14 cellular contexts compared by ENCODE assay signal in genomic region chr2:186913870-186914269, GRCh38.
DNase-seq lines count a peak whose midpoint lies in the region; ATAC-seq lines count a peak whose summit lies in the region.
"Had no signal": no experiment of that assay in that cellular context is flagged by ENCODE, and none has a peak within 500 bp of the region (broad histone marks: within the 10 kb centered on the region; RNA-seq: fewer than 3 reads in every experiment).

No MANE protein-coding gene starts in this region.

- no peak overlapping the region for H3K27ac Mint-ChIP-seq in activated naive CD8-positive, alpha-beta T cell treated with anti-CD3 and anti-CD28 coated beads, Interleukin-2, amount 50 U/mL, for 24 hours

- no peaks in the 10 kb centered on the region for H3K9me3 Mint-ChIP-seq in activated naive CD8-positive, alpha-beta T cell treated with anti-CD3 and anti-CD28 coated beads, Interleukin-2, amount 50 U/mL, for 24 hours

- H3K4me3 Mint-ChIP-seq in activated naive CD8-positive, alpha-beta T cell treated with anti-CD3 and anti-CD28 coated beads, Interleukin-2, amount 50 U/mL, for 24 hours: no peak overlapping the region

- H3K36me3 Mint-ChIP-seq in activated naive CD8-positive, alpha-beta T cell treated with anti-CD3 and anti-CD28 coated beads, Interleukin-2, amount 50 U/mL, for 24 hours (ENCODE audit: low read depth): no peaks in the 10 kb centered on the region

- ATAC-seq in GM19351 (IDR thresholded peaks at IDR 0.05; ENCODE audit: unreplicated experiment) (peak; percentile 99), HG02870 (IDR thresholded peaks at IDR 0.05; ENCODE audit: unreplicated experiment) (peak; percentile 99)
- ATAC-seq in activated naive CD8-positive, alpha-beta T cell treated with anti-CD3 and anti-CD28 coated beads, Interleukin-2, amount 50 U/mL, for 24 hours: no peak
- ATAC-seq: A549 had no signal

- DNase-seq in CD1c-positive myeloid dendritic cell (ENCODE audit: extremely low spot score): peak; percentile 25
- DNase-seq in Kasumi-1 (lab: John Stamatoyannopoulos, UW): peak; percentile 94 to 96
- no peak for DNase-seq in activated CD4-positive, alpha-beta T cell treated with anti-CD3 and anti-CD28 coated beads for 1 hour
- DNase-seq in pons (ENCODE audit: low spot score): no peak
- DNase-seq in activated naive CD8-positive, alpha-beta T cell treated with anti-CD3 and anti-CD28 coated beads, Interleukin-2, amount 50 U/mL, for 24 hours: no peak
- no peak for DNase-seq in activated T-cell treated with anti-CD3 and anti-CD28 coated beads, Interleukin-2, amount 50 U/mL, for 48 hours
- DNase-seq: activated naive CD4-positive, alpha-beta T cell treated with Interleukin-2 at 50 U/mL for 16 hours; dermis blood vessel endothelial cell; NCI-H526; stimulated activated CD4-positive, alpha-beta T cell treated with anti-CD3 and anti-CD28 coated beads, Interleukin-4, amount 100 ng/mL, for 4 hours; tibial artery had no signal

- H3K4me1 Mint-ChIP-seq in activated naive CD8-positive, alpha-beta T cell treated with anti-CD3 and anti-CD28 coated beads, Interleukin-2, amount 50 U/mL, for 24 hours: no peaks in the 10 kb centered on the region

- H3K27me3 Mint-ChIP-seq in activated naive CD8-positive, alpha-beta T cell treated with anti-CD3 and anti-CD28 coated beads, Interleukin-2, amount 50 U/mL, for 24 hours: no peaks in the 10 kb centered on the region

Comparison
In these comparisons a context has a peak if more than half of its experiments do, and no peak if none do; other contexts are left out.
1. DNase-seq: peak in CD1c-positive myeloid dendritic cell (single experiment) and Kasumi-1 (2 of 2); none in activated CD4-positive, alpha-beta T cell treated with anti-CD3 and anti-CD28 coated beads for 1 hour (single experiment), pons (single experiment), activated naive CD8-positive, alpha-beta T cell treated with anti-CD3 and anti-CD28 coated beads, Interleukin-2, amount 50 U/mL, for 24 hours (single experiment) and activated T-cell treated with anti-CD3 and anti-CD28 coated beads, Interleukin-2, amount 50 U/mL, for 48 hours (0 of 2).